17 cellular contexts compared by ENCODE assay signal in the genomic region with DNA sequence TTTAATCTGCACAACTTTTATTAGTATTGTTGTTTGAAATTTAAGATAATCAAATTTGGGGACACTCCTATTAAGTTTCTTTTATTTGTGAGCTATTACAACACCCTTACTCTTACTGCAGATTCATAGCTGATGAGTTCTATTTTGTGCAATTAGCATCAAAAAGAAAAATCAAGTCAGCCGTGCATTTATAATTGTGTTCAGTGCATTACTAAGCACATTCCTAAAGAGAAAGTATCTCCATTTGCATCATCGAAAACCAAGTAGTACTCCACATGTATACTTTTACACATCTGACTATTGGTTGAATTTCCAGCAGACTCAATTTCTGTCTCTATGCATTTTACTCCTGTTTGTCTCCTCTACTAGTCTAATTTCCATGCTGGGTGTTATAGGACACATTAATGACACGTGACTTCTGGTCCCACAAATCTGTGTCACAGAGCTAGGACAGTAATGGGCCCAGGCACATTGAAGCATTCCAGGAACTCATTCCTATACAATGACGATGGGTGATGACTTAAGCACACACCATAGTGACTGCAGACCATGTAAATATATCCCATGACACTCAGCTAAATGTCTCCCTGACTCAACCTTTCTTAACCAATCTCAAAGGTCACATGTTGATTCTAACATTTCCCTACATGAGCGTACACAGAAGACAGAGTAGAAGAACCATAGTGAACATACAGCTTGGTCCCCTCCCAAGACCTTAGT.
DNase-seq lines count a peak whose midpoint lies in the region; ATAC-seq, FAIRE-seq and TF ChIP-seq lines count a peak whose summit lies in the region.
"Had no signal": no experiment of that assay in that cellular context is flagged by ENCODE, and none has a peak within 500 bp of the region (broad histone marks: within the 10 kb centered on the region; RNA-seq: fewer than 3 reads in every experiment).

No MANE protein-coding gene starts in this region.

- H3K9me3 ChIP-seq in psoas muscle: peaks cover 3% of the 10 kb centered on the region
- no peaks in the 10 kb centered on the region for H3K9me3 ChIP-seq in Caco-2

- TF ChIP-seq CTCF in epithelial cell of esophagus (IDR thresholded peaks at IDR 0.05; ENCODE audit: insufficient read depth, low read depth, low read length, missing control alignments): no peak
- TF ChIP-seq CTCF in psoas muscle (IDR thresholded peaks at IDR 0.05): no peak
- TF ChIP-seq CTCF in dorsolateral prefrontal cortex (IDR thresholded peaks at IDR 0.05 in 54 of 56, conservative IDR thresholded peaks at IDR 0.05 in 2 of 56; ENCODE audit: low read depth in 1 of 56, partially characterized antibody in 56 of 56): no peak
- no peak for TF ChIP-seq CTCF in Caco-2 (IDR thresholded peaks at IDR 0.05; ENCODE audit: insufficient read depth in 1 of 2, low read depth in 1 of 2, low read length in 1 of 2, severe bottlenecking in 1 of 2, unreplicated experiment in 1 of 2)

- no peak for FAIRE-seq in GM19239 (lab: Jason Lieb, UNC)

- H3K36me3 ChIP-seq in psoas muscle (ENCODE audit: insufficient read depth in 1 of 2, low read depth in 1 of 2) (no peaks in the 10 kb centered on the region), Caco-2 (ENCODE audit: control insufficient read depth, insufficient read depth, low read length) (no peaks in the 10 kb centered on the region; the same call in 1 of the 2 replicates)
- H3K36me3 ChIP-seq: WERI-Rb-1 had no signal

- no peak overlapping the region for H3K4me3 Mint-ChIP-seq in Caco-2 (ENCODE audit: unreplicated experiment)
- H3K4me3 Mint-ChIP-seq: brain had no signal

- POLR2A ChIA-PET in Caco-2 (lab: Charles Lee): interaction anchor here (0.6 kb wide), 1 partner anchor 595 kb away, joined by 3 read pairs; no protein-coding TSS in a partner anchor

- H3K4me3 ChIP-seq in epithelial cell of esophagus (ENCODE audit: low read length): no peak overlapping the region
- H3K4me3 ChIP-seq in psoas muscle: no peak overlapping the region
- H3K4me3 ChIP-seq in dorsolateral prefrontal cortex: no peak overlapping the region
- no peak overlapping the region for H3K4me3 ChIP-seq in Caco-2 (ENCODE audit: low read depth, low read length)

- CTCF ChIA-PET in Caco-2 (lab: Charles Lee): no interaction called here

- intact Hi-C loops in psoas muscle (cut with DNase I): no loop called here
- intact Hi-C loops in dorsolateral prefrontal cortex (cut with DNase I): no loop called here
- intact Hi-C loops in Caco-2 (cut with micrococcal nuclease; ENCODE audit: unreplicated experiment): no loop called here

- peak; percentile 69 to 93 (median 86) for ATAC-seq in psoas muscle
- ATAC-seq in left lobe of liver: no peak
- ATAC-seq: right cardiac atrium had no signal

- peaks cover 11% of the 10 kb centered on the region for H3K36me3 Mint-ChIP-seq in Caco-2 (ENCODE audit: insufficient read depth, unreplicated experiment)

- H3K4me1 ChIP-seq in psoas muscle: peaks cover 16% of the 10 kb centered on the region
- no peaks in the 10 kb centered on the region for H3K4me1 ChIP-seq in Caco-2

- H3K27ac Mint-ChIP-seq in Caco-2 (ENCODE audit: unreplicated experiment): no peak overlapping the region
- H3K27ac Mint-ChIP-seq: brain had no signal

- peaks cover 20% of the 10 kb centered on the region for H3K9me3 Mint-ChIP-seq in Caco-2 (ENCODE audit: unreplicated experiment)

- H3K27me3 Mint-ChIP-seq in Caco-2 (ENCODE audit: insufficient read depth, unreplicated experiment): no peaks in the 10 kb centered on the region
- H3K27me3 Mint-ChIP-seq: brain had no signal

- DNase-seq in GM03348 (ENCODE audit: low spot score) (peak; percentile 29), RPMI7951 (ENCODE audit: low read depth) (peak; percentile 77), epithelial cell of esophagus (ENCODE audit: low read depth) (peak; percentile 92), psoas muscle (no peak), dorsolateral prefrontal cortex (no peak), left lobe of liver (ENCODE audit: low spot score) (no peak), GM19239 (ENCODE audit: insufficient read length, low spot score) (no peak), Caco-2 (no peak)
- DNase-seq: activated T-cell treated with anti-CD3 and anti-CD28 coated beads, Interleukin-2, amount 50 U/mL, for 48 hours; COR-L47; GOT3; NCI-H1417 treated with DMSO at 0.1 percent for 48 hours; NCI-H526; right cardiac atrium; SHP77; WERI-Rb-1 had no signal

- H3K27ac ChIP-seq in psoas muscle (peak overlapping the region; percentile 10), dorsolateral prefrontal cortex (no peak overlapping the region)
- H3K27ac ChIP-seq: WERI-Rb-1 had no signal

- H3K4me1 Mint-ChIP-seq in Caco-2 (ENCODE audit: low read depth, unreplicated experiment): no peaks in the 10 kb centered on the region
- H3K4me1 Mint-ChIP-seq: brain had no signal

- H3K27me3 ChIP-seq in psoas muscle (ENCODE audit: insufficient read depth in 3 of 3, low read length in 2 of 3): no peaks in the 10 kb centered on the region
- no peaks in the 10 kb centered on the region for H3K27me3 ChIP-seq in dorsolateral prefrontal cortex
- H3K27me3 ChIP-seq in Caco-2 (replicated peaks; ENCODE audit: control insufficient read depth, insufficient read depth, low read length): no peaks in the 10 kb centered on the region

- BruUV-seq in Caco-2 (replicated peaks; lab: Mats Ljungman, UMichigan): no TSS peak

- WGBS in psoas muscle, 3 donors: 74 to 92% (median 91%) methylated on average over 5 of the region's 5 CpGs

Comparison
In these comparisons a context has a peak if more than half of its experiments do, and no peak if none do; other contexts are left out.
1. DNase-seq: peak in GM03348 (single experiment), RPMI7951 (single experiment) and epithelial cell of esophagus (single experiment); none in psoas muscle (0 of 2), dorsolateral prefrontal cortex (0 of 10), left lobe of liver (single experiment), GM19239 (single experiment) and Caco-2 (0 of 2).